Comparison of ENCODE assay signal across 11 cellular contexts in the genomic region with DNA sequence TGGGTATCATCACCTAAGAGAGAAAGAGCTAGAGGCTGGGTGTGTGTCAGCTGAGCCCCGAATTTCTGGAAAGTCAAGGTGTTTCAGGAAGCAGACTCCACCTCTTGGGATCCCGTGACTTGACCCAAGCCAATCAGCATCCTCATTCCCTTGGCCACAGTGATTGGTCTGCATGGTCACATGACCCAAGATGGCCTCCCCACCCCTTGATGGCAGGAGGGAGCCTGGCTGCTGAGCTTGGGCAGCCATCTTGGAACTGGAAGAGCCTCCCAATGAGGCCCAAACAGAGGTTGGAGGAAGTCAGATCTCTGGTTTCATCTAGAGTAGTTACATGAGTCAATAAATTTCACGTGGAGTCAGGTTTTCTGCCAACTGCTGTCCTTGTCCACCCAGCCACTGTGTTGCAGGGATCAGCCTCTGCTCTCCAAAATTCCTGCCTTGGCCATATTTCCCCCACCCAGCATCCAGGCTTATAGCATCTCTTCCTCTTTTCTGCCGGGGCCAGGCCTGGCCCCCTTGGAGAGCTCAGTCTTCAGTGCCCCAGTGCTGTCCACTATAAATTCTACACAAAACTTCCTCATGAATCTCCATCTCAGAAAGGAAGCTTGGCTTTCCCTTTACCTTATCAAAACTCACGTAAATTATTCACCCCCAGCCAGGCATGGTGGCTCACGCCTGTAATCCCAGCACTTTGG. TPM values are rescaled to one million over a fixed set of nuclear protein-coding genes. Genes with fewer than 3 reads are reported as not detected.
DNase-seq lines count a peak whose midpoint lies in the region; ATAC-seq and TF ChIP-seq lines count a peak whose summit lies in the region.
"Had no signal": no experiment of that assay in that cellular context is flagged by ENCODE, and none has a peak within 500 bp of the region (broad histone marks: within the 10 kb centered on the region; RNA-seq: fewer than 3 reads in every experiment).

No MANE protein-coding gene starts in this region.

- no peaks in the 10 kb centered on the region for H3K36me3 ChIP-seq in brain microvascular endothelial cell (replicated peaks)
- H3K36me3 ChIP-seq: right atrium auricular region, upper lobe of right lung had no signal

- POLR2A ChIA-PET in activated naive CD8-positive, alpha-beta T cell treated with anti-CD3 and anti-CD28 coated beads, Interleukin-2, amount 10 ng/mL, durations not matched to agents 7 days and 5 days (lab: Charles Lee) = interaction anchor here (0.8 to 1.6 kb wide), 3 partner anchors 12 to 57 kb away, joined by 3 to 13 read pairs (median 7); no protein-coding TSS in a partner anchor

- no peak overlapping the region for H3K4me3 Mint-ChIP-seq in activated naive CD8-positive, alpha-beta T cell treated with anti-CD3 and anti-CD28 coated beads, Interleukin-2, amount 10 ng/mL, durations not matched to agents 7 days and 5 days

- no peaks in the 10 kb centered on the region for H3K9me3 Mint-ChIP-seq in activated naive CD8-positive, alpha-beta T cell treated with anti-CD3 and anti-CD28 coated beads, Interleukin-2, amount 10 ng/mL, durations not matched to agents 7 days and 5 days

- in situ Hi-C loops in brain microvascular endothelial cell (cut with HindIII; ENCODE audit: low pct_ligation_motif_present, low sequenced_read_pairs) = no loop called here

- H3K4me1 Mint-ChIP-seq in activated naive CD8-positive, alpha-beta T cell treated with anti-CD3 and anti-CD28 coated beads, Interleukin-2, amount 10 ng/mL, durations not matched to agents 7 days and 5 days = peaks cover 29% of the 10 kb centered on the region

- peaks cover 2% of the 10 kb centered on the region for H3K27me3 Mint-ChIP-seq in activated naive CD8-positive, alpha-beta T cell treated with anti-CD3 and anti-CD28 coated beads, Interleukin-2, amount 10 ng/mL, durations not matched to agents 7 days and 5 days

- peak overlapping the region; percentile 39 for H3K27ac Mint-ChIP-seq in activated naive CD8-positive, alpha-beta T cell treated with anti-CD3 and anti-CD28 coated beads, Interleukin-2, amount 10 ng/mL, durations not matched to agents 7 days and 5 days

- H3K27ac ChIP-seq in brain microvascular endothelial cell = no peak overlapping the region
- H3K27ac ChIP-seq: right atrium auricular region, upper lobe of right lung had no signal

- peak; percentile 63 for DNase-seq in stimulated activated CD4-positive, alpha-beta T cell treated with anti-CD3 and anti-CD28 coated beads, Interleukin-1b, Interleukin-23, amount 100 ng/mL, for 48 hours
- no peak for DNase-seq in stimulated activated CD4-positive, alpha-beta T cell treated with anti-CD3 and anti-CD28 coated beads, Interleukin-2, amount 100 ng/mL, for 48 hours
- DNase-seq in NAMALWA (ENCODE audit: low spot score) (peak; percentile 43), brain microvascular endothelial cell (no peak), SKM-1 treated with dmso at 0.1 percent for 144 hours (lab: John Stamatoyannopoulos, UW; ENCODE audit: unreplicated experiment) (no peak)
- DNase-seq in activated naive CD8-positive, alpha-beta T cell treated with anti-CD3 and anti-CD28 coated beads, Interleukin-2, amount 10 ng/mL, durations not matched to agents 7 days and 5 days = no peak
- no peak for DNase-seq in stimulated activated naive CD4-positive, alpha-beta T cell (lab: John Stamatoyannopoulos, UW)
- DNase-seq: DMS79, NCI-H187, upper lobe of right lung had no signal

- no peak for ATAC-seq in activated naive CD8-positive, alpha-beta T cell treated with anti-CD3 and anti-CD28 coated beads, Interleukin-2, amount 10 ng/mL, durations not matched to agents 7 days and 5 days (ENCODE audit: low read depth)
- ATAC-seq: upper lobe of right lung had no signal

- no peaks in the 10 kb centered on the region for H3K27me3 ChIP-seq in brain microvascular endothelial cell (replicated peaks)
- H3K27me3 ChIP-seq: right atrium auricular region, upper lobe of right lung had no signal

- TF ChIP-seq CTCF in brain microvascular endothelial cell (IDR thresholded peaks at IDR 0.05; ENCODE audit: low read depth, low read length, missing control alignments) = no peak

- H3K36me3 Mint-ChIP-seq in activated naive CD8-positive, alpha-beta T cell treated with anti-CD3 and anti-CD28 coated beads, Interleukin-2, amount 10 ng/mL, durations not matched to agents 7 days and 5 days = no peaks in the 10 kb centered on the region

- H3K4me3 ChIP-seq in brain microvascular endothelial cell (ENCODE audit: low read depth, low read length) = no peak overlapping the region
- H3K4me3 ChIP-seq: right atrium auricular region, upper lobe of right lung had no signal

RNA-seq across cellular contexts. Expression of a gene that starts 17.2 kb away (rescaled TPM):
- 10 to 100 TPM; 68.0 to 70.4 TPM for total RNA-seq in activated naive CD8-positive, alpha-beta T cell treated with anti-CD3 and anti-CD28 coated beads, Interleukin-2, amount 10 ng/mL, durations not matched to agents 7 days and 5 days

RNA-seq across cellular contexts. Expression of a gene that starts 54.8 kb away (rescaled TPM):
- 10 to 100 TPM; 68.1 to 68.2 TPM for total RNA-seq in activated naive CD8-positive, alpha-beta T cell treated with anti-CD3 and anti-CD28 coated beads, Interleukin-2, amount 10 ng/mL, durations not matched to agents 7 days and 5 days

Comparison
In these comparisons a context has a peak if more than half of its experiments do, and no peak if none do; other contexts are left out.
1. DNase-seq: peak in stimulated activated CD4-positive, alpha-beta T cell treated with anti-CD3 and anti-CD28 coated beads, Interleukin-1b, Interleukin-23, amount 100 ng/mL, for 48 hours (single experiment) and NAMALWA (single experiment); none in stimulated activated CD4-positive, alpha-beta T cell treated with anti-CD3 and anti-CD28 coated beads, Interleukin-2, amount 100 ng/mL, for 48 hours (0 of 2), activated naive CD8-positive, alpha-beta T cell treated with anti-CD3 and anti-CD28 coated beads, Interleukin-2, amount 10 ng/mL, durations not matched to agents 7 days and 5 days (single experiment), stimulated activated naive CD4-positive, alpha-beta T cell (0 of 6), brain microvascular endothelial cell (single experiment) and SKM-1 treated with dmso at 0.1 percent for 144 hours (single experiment).